ENCODE assay signal across 26 cellular contexts in the genomic region with DNA sequence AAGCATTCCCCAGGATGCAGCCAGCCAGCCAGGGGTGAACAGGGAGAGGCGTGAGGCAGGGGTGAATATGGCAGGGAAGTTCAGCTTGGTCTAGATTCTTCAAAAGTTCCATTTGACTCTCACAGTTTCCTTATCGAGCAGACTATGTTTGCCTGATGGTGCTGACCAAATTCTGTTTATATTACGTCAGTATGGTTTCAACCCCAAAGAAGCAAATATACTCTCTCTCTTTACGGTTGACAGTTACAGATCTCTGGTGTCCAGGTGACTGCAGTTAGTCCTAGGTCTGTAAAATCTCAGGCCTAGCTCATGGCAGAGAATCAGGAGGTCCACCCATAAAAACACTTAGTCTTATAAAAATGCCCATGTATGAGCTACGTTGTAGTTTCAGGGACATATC. TPM values are rescaled to one million over a fixed set of nuclear protein-coding genes. Genes with fewer than 3 reads are reported as not detected.
A peak's percentile ranks its signal among the peaks of the same experiment; 100 is the strongest.
DNase-seq lines count a peak whose midpoint lies in the region; ATAC-seq, FAIRE-seq and TF ChIP-seq lines count a peak whose summit lies in the region.
"Had no signal": no experiment of that assay in that cellular context is flagged by ENCODE, and none has a peak within 500 bp of the region (broad histone marks: within the 10 kb centered on the region; RNA-seq: fewer than 3 reads in every experiment).

No MANE protein-coding gene starts in this region.

- ATAC-seq in T-helper 17 cell (no peak), HG02571 (IDR thresholded peaks at IDR 0.05; ENCODE audit: unreplicated experiment) (no peak)
- ATAC-seq: HepG2 had no signal

- FAIRE-seq in GM18507 (lab: Jason Lieb, UNC): peak; percentile 60
- FAIRE-seq: colon, HepG2 had no signal

- H3K9me3 Mint-ChIP-seq in activated CD4-positive, alpha-beta T cell treated with anti-CD3 and anti-CD28 coated beads, Interleukin-2, amount 10 ng/mL, durations not matched to agents 24 days and 14 days: no peaks in the 10 kb centered on the region
- H3K9me3 Mint-ChIP-seq in neural crest cell: no peaks in the 10 kb centered on the region
- H3K9me3 Mint-ChIP-seq: activated naive CD4-positive, alpha-beta T cell treated with anti-CD3 and anti-CD28 coated beads, Interleukin-2, amount 50 U/mL, for 24 hours; mesothelial cell of epicardium had no signal

- TF ChIP-seq CTCF in neural crest cell (conservative IDR thresholded peaks at IDR 0.05): no peak

- no peaks in the 10 kb centered on the region for H3K27me3 Mint-ChIP-seq in activated CD4-positive, alpha-beta T cell treated with anti-CD3 and anti-CD28 coated beads, Interleukin-2, amount 10 ng/mL, durations not matched to agents 24 days and 14 days
- H3K27me3 Mint-ChIP-seq in T-helper 17 cell (no peaks in the 10 kb centered on the region), neural crest cell (ENCODE audit: low read depth) (no peaks in the 10 kb centered on the region)
- H3K27me3 Mint-ChIP-seq: activated naive CD4-positive, alpha-beta T cell treated with anti-CD3 and anti-CD28 coated beads, Interleukin-2, amount 50 U/mL, for 24 hours; naive B cell had no signal

- H3K36me3 Mint-ChIP-seq in activated CD4-positive, alpha-beta T cell treated with anti-CD3 and anti-CD28 coated beads, Interleukin-2, amount 10 ng/mL, durations not matched to agents 24 days and 14 days (ENCODE audit: low read depth): no peaks in the 10 kb centered on the region
- H3K36me3 Mint-ChIP-seq in T-helper 17 cell (ENCODE audit: low read depth) (peaks cover 2% of the 10 kb centered on the region), neural crest cell (ENCODE audit: low read depth) (peaks cover 12% of the 10 kb centered on the region)

- DNase-seq in activated CD4-positive, alpha-beta T cell treated with anti-CD3 and anti-CD28 coated beads, Interleukin-2, amount 10 ng/mL, durations not matched to agents 24 days and 14 days: no peak
- DNase-seq in activated CD4-positive, alpha-beta T cell treated with anti-CD3 and anti-CD28 coated beads, Interleukin-2, amount 50 U/mL, for 48 hours: no peak
- no peak for DNase-seq in GM18507 (ENCODE audit: extremely low spot score, insufficient read length, low read depth)
- DNase-seq in T-helper 17 cell: no peak
- DNase-seq in neural crest cell (ENCODE audit: low read depth, low spot score): no peak
- DNase-seq in NCI-H146 treated with DMSO at 0.1 percent for 48 hours (lab: John Stamatoyannopoulos, UW; ENCODE audit: unreplicated experiment): no peak
- no peak for DNase-seq in EL
- DNase-seq: CD8-positive, alpha-beta memory T cell; DMS 273 treated with DMSO at 0.1 percent for 48 hours; effector CD4-positive, alpha-beta T cell; glutamatergic neuron; GM23248; Kasumi-1; naive B cell; NCI-H187; NCI-H526; nucleus accumbens; SJCRH30; stimulated activated CD4-positive, alpha-beta T cell treated with anti-CD3 and anti-CD28 coated beads, Interleukin-15, amount 100 ng/mL, for 24 hours; thyroid gland had no signal

- no peaks in the 10 kb centered on the region for H3K9me3 ChIP-seq in T-helper 17 cell (ENCODE audit: control insufficient read depth, low read length, poor library complexity, severe bottlenecking)
- H3K9me3 ChIP-seq: SJCRH30, stomach, thyroid gland had no signal

- H3K4me3 Mint-ChIP-seq in activated CD4-positive, alpha-beta T cell treated with anti-CD3 and anti-CD28 coated beads, Interleukin-2, amount 10 ng/mL, durations not matched to agents 24 days and 14 days: no peak overlapping the region
- H3K4me3 Mint-ChIP-seq in T-helper 17 cell: no peak overlapping the region
- H3K4me3 Mint-ChIP-seq in neural crest cell: no peak overlapping the region
- H3K4me3 Mint-ChIP-seq: activated naive CD4-positive, alpha-beta T cell treated with anti-CD3 and anti-CD28 coated beads, Interleukin-2, amount 50 U/mL, for 24 hours; CD8-positive, alpha-beta memory T cell; mesothelial cell of epicardium; naive B cell had no signal

- intact Hi-C loops in activated CD4-positive, alpha-beta T cell treated with anti-CD3 and anti-CD28 coated beads, Interleukin-2, amount 10 ng/mL, durations not matched to agents 24 days and 14 days (cut with micrococcal nuclease): no loop called here

- peaks cover 30% of the 10 kb centered on the region for H3K4me1 Mint-ChIP-seq in activated CD4-positive, alpha-beta T cell treated with anti-CD3 and anti-CD28 coated beads, Interleukin-2, amount 10 ng/mL, durations not matched to agents 24 days and 14 days
- H3K4me1 Mint-ChIP-seq in T-helper 17 cell: peaks cover 30% of the 10 kb centered on the region
- peaks cover 25% of the 10 kb centered on the region for H3K4me1 Mint-ChIP-seq in neural crest cell

- H3K27ac Mint-ChIP-seq in activated CD4-positive, alpha-beta T cell treated with anti-CD3 and anti-CD28 coated beads, Interleukin-2, amount 10 ng/mL, durations not matched to agents 24 days and 14 days: peak overlapping the region; percentile 8
- peak overlapping the region; percentile 74 for H3K27ac Mint-ChIP-seq in T-helper 17 cell
- peak overlapping the region; percentile 38 for H3K27ac Mint-ChIP-seq in neural crest cell (ENCODE audit: unreplicated experiment)
- H3K27ac Mint-ChIP-seq: mesothelial cell of epicardium had no signal

RNA-seq across cellular contexts. Expression of gene DNMT3A, which starts 38.3 kb away (rescaled TPM):
- 97.4 and 102 TPM in 2 replicates for total RNA-seq in activated CD4-positive, alpha-beta T cell treated with anti-CD3 and anti-CD28 coated beads, Interleukin-2, amount 10 ng/mL, durations not matched to agents 24 days and 14 days
- total RNA-seq in T-helper 17 cell (10 to 100 TPM; 62.8 to 67.6 TPM), neural crest cell (113 and 114 TPM in 2 replicates)

Comparison
In these comparisons a context has a peak if more than half of its experiments do, and no peak if none do; other contexts are left out.
1. H3K27ac Mint-ChIP-seq: peak in every context shown above with its lines; median percentile 74 in T-helper 17 cell; 38 in neural crest cell; 8 in activated CD4-positive, alpha-beta T cell treated with anti-CD3 and anti-CD28 coated beads, Interleukin-2, amount 10 ng/mL, durations not matched to agents 24 days and 14 days.